ENCODE assay signal across 8 cellular contexts in the genomic region with DNA sequence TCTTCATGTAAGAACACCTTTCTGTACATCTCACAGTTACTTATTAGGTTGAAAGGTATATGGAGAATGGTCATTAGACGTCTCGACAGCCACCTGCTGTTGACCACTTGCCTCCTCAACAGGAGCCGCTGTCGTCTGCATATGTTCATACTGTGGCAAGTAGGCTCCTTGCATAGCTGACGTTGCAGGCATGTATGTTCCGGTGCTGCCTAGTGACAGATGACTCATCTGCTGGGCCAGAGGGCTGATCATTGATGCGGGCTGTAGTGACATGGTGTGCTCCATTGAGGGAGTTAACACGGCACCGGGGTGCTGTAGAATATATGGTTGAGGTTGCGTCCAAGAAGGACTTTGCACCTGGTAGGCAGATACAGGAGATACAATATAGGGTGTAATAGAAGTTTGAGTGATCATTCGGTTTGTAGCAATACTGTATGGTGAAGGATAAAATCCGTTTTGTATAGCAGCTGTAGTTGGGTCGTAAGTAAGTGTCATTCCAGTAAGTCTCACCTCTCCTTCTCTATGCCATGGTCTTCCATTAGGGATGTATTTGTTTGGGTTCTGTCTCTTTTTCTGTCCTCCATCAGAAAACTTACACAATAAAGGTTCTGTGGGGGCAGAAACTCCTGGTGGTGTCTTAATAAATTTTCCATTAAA. TPM values are rescaled to one million over a fixed set of nuclear protein-coding genes. Genes with fewer than 3 reads are reported as not detected.
A peak's percentile ranks its signal among the peaks of the same experiment; 100 is the strongest.
DNase-seq lines count a peak whose midpoint lies in the region; ATAC-seq and TF ChIP-seq lines count a peak whose summit lies in the region.
"Not testable (repeated sequence)": the region's sequence is repeated elsewhere in the genome, so short reads cannot be mapped to it uniquely, and the experiment has no call there.

No MANE protein-coding gene starts in this region.

- not testable (repeated sequence) for H3K4me1 Mint-ChIP-seq in activated T-helper 17 cell treated with anti-CD3 and anti-CD28 coated beads, Interleukin-2, amount 50 U/mL, for 72 hours

- H3K9ac ChIP-seq in trophoblast cell (ENCODE audit: low read length), result not testable (repeated sequence)

- no CpG with 5 or more reads among the region's 13 CpGs for WGBS in trophoblast cell (ENCODE audit: extremely low coverage, insufficient coverage, insufficient read length)

- not testable (repeated sequence) for H3K27ac Mint-ChIP-seq in activated T-helper 17 cell treated with anti-CD3 and anti-CD28 coated beads, Interleukin-2, amount 50 U/mL, for 72 hours

- not testable (repeated sequence) for H4K12ac ChIP-seq in trophoblast cell (ENCODE audit: low read depth, low read length)

- not testable (repeated sequence) for H2BK12ac ChIP-seq in trophoblast cell (ENCODE audit: low read length)

- not testable (repeated sequence) for H3K36me3 Mint-ChIP-seq in activated T-helper 17 cell treated with anti-CD3 and anti-CD28 coated beads, Interleukin-2, amount 50 U/mL, for 72 hours (ENCODE audit: low read depth)

- not testable (repeated sequence) for H3K36me3 ChIP-seq in trophoblast cell (ENCODE audit: control insufficient read depth in 1 of 2, insufficient read depth in 2 of 2, low read length in 2 of 2)

- H3K23ac ChIP-seq in trophoblast cell (ENCODE audit: low read length), result not testable (repeated sequence)

- ATAC-seq in GM18909 (IDR thresholded peaks at IDR 0.05; ENCODE audit: poor library complexity, unreplicated experiment), result peak; percentile 87
- peak; percentile 36 for ATAC-seq in HG02840 (IDR thresholded peaks at IDR 0.05; ENCODE audit: low FRiP score, unreplicated experiment)
- ATAC-seq in activated T-helper 17 cell treated with anti-CD3 and anti-CD28 coated beads, Interleukin-2, amount 50 U/mL, for 72 hours (replicated peaks), result peak; percentile 96

- not testable (repeated sequence) for H2AK5ac ChIP-seq in trophoblast cell (ENCODE audit: low read length)

- H2BK5ac ChIP-seq in trophoblast cell (ENCODE audit: low read depth, low read length, poor library complexity), result not testable (repeated sequence)

- not testable (repeated sequence) for H3K79me2 ChIP-seq in trophoblast cell (ENCODE audit: control insufficient read depth, insufficient read depth, low read length, poor library complexity)

- not testable (repeated sequence) for H3K14ac ChIP-seq in trophoblast cell (ENCODE audit: low read length)

- H4K91ac ChIP-seq in trophoblast cell (ENCODE audit: low read depth, low read length), result not testable (repeated sequence)

- DNase-seq in CD1c-positive myeloid dendritic cell (ENCODE audit: extremely low spot score), result peak; percentile 71
- peak; percentile 59 for DNase-seq in LNCaP clone FGC (ENCODE audit: low read depth)
- DNase-seq in SHP77 (lab: John Stamatoyannopoulos, UW), result peak; percentile 59 to 76
- DNase-seq in globus pallidus (ENCODE audit: low spot score), result peak; percentile 45
- peak; percentile 90 to 92 for DNase-seq in trophoblast cell

- H3K9me3 Mint-ChIP-seq in activated T-helper 17 cell treated with anti-CD3 and anti-CD28 coated beads, Interleukin-2, amount 50 U/mL, for 72 hours, result not testable (repeated sequence)

- H3K4ac ChIP-seq in trophoblast cell (ENCODE audit: low read depth, low read length), result not testable (repeated sequence)

- not testable (repeated sequence) for H3K4me3 ChIP-seq in LNCaP clone FGC (ENCODE audit: low read depth, low read length); trophoblast cell (ENCODE audit: low read depth, low read length)

- not testable (repeated sequence) for H2AFZ ChIP-seq in trophoblast cell (ENCODE audit: insufficient read depth, low read length, poor library complexity)

- H3K4me2 ChIP-seq in trophoblast cell (ENCODE audit: low read length), result not testable (repeated sequence)

- peak overlapping the region; percentile 14 for H3K4me3 Mint-ChIP-seq in activated T-helper 17 cell treated with anti-CD3 and anti-CD28 coated beads, Interleukin-2, amount 50 U/mL, for 72 hours

- H3K27me3 ChIP-seq in trophoblast cell (ENCODE audit: insufficient read depth, low read length), result not testable (repeated sequence)

- peaks cover 34% of the 10 kb centered on the region for H3K27me3 Mint-ChIP-seq in activated T-helper 17 cell treated with anti-CD3 and anti-CD28 coated beads, Interleukin-2, amount 50 U/mL, for 72 hours

- H3K18ac ChIP-seq in trophoblast cell (ENCODE audit: low read length), result not testable (repeated sequence)

- H3K9me3 ChIP-seq in trophoblast cell (ENCODE audit: insufficient read depth, low read depth, low read length), result not testable (repeated sequence)

- H4K8ac ChIP-seq in trophoblast cell (ENCODE audit: low read depth, low read length), result not testable (repeated sequence)

- H3K27ac ChIP-seq in trophoblast cell (ENCODE audit: low read depth, low read length), result not testable (repeated sequence)

- TF ChIP-seq CTCF in LNCaP clone FGC (IDR thresholded peaks at IDR 0.05; ENCODE audit: control insufficient read depth, extremely low read depth, insufficient read depth), result peak; percentile 25; the same call in 1 of the 2 replicates

- not testable (repeated sequence) for H3K4me1 ChIP-seq in trophoblast cell (ENCODE audit: control insufficient read depth in 1 of 2, insufficient read depth in 2 of 2, low read length in 2 of 2)

- H3K79me1 ChIP-seq in trophoblast cell (ENCODE audit: low read length), result not testable (repeated sequence)

- H2BK120ac ChIP-seq in trophoblast cell (ENCODE audit: insufficient read depth, low read length, poor library complexity), result not testable (repeated sequence)

RNA-seq across cellular contexts. Expression of a gene that starts 45.2 kb away (rescaled TPM):
- 1 to 10 TPM; 1.4 to 1.8 TPM for total RNA-seq in activated T-helper 17 cell treated with anti-CD3 and anti-CD28 coated beads, Interleukin-2, amount 50 U/mL, for 72 hours
- 0.18 and 0.21 TPM in 2 replicates for polyA plus RNA-seq in trophoblast cell (2013)

Comparison
In these comparisons a context has a peak if more than half of its experiments do, and no peak if none do; other contexts are left out.
1. ATAC-seq: peak in every context shown above with its lines; median percentile 96 in activated T-helper 17 cell treated with anti-CD3 and anti-CD28 coated beads, Interleukin-2, amount 50 U/mL, for 72 hours; 87 in GM18909; 36 in HG02840.